In the genomic region with DNA sequence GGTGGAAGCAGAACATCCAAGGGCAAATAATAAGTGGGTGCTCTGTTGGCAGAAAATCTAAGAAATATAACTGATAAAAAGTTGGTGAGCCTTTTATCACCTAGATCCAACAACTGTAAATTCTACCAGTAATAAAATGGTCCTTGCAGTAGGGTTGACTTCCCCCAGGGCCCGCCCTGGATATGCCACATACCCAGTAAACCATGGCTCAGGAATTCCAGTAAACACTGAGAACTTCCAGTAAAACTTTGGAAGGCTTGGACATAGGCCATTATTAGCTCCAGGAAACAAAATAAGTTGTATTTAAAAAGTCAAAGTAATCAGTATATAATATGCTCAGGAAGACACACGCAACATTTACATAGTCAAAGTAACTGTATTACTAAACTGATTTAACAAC, we compare ENCODE assay signal across 21 cellular contexts.
"Had no signal": no experiment of that assay in that cellular context is flagged by ENCODE, and none has a peak within 500 bp of the region (broad histone marks: within the 10 kb centered on the region; RNA-seq: fewer than 3 reads in every experiment).

No MANE protein-coding gene starts in this region.

- H3K9me3 Mint-ChIP-seq: dendritic cell treated with granulocyte-macrophage colony-stimulating factor and Interleukin-4, amounts not matched to agents 40 ng/mL and 50 ng/mL, for 4 days; effector memory CD8-positive, alpha-beta T cell; endodermal cell had no signal

- DNase-seq: colonic mucosa; cortex of kidney; effector CD8-positive, alpha-beta T cell; effector memory CD8-positive, alpha-beta T cell; endodermal cell; erythroblast; esophagus squamous epithelium; foreskin keratinocyte; heart right ventricle; hippocampal formation; left cardiac atrium; left lung; left ventricle myocardium superior; lower lobe of right lung; mesendoderm; midbrain; naive thymus-derived CD4-positive, alpha-beta T cell had no signal

- H3K9me3 ChIP-seq: colonic mucosa, esophagus squamous epithelium, gastroesophageal sphincter, left lung, lower lobe of right lung had no signal

- H3K27me3 ChIP-seq: colonic mucosa, esophagus squamous epithelium, foreskin keratinocyte, gastroesophageal sphincter, heart right ventricle, left lung had no signal

- H3K27ac Mint-ChIP-seq: dendritic cell treated with granulocyte-macrophage colony-stimulating factor and Interleukin-4, amounts not matched to agents 40 ng/mL and 50 ng/mL, for 4 days; effector memory CD8-positive, alpha-beta T cell; endodermal cell; naive thymus-derived CD4-positive, alpha-beta T cell had no signal

- H3K4me3 Mint-ChIP-seq: dendritic cell treated with granulocyte-macrophage colony-stimulating factor and Interleukin-4, amounts not matched to agents 40 ng/mL and 50 ng/mL, for 4 days; effector memory CD8-positive, alpha-beta T cell; endodermal cell; naive thymus-derived CD4-positive, alpha-beta T cell had no signal

- H3K4me1 ChIP-seq: colonic mucosa, esophagus squamous epithelium, foreskin keratinocyte, gastroesophageal sphincter, heart right ventricle, left lung, lower lobe of right lung had no signal

- H3K27ac ChIP-seq: colonic mucosa, epithelial cell of prostate, esophagus squamous epithelium, foreskin keratinocyte, gastroesophageal sphincter, heart right ventricle, left lung, lower lobe of right lung had no signal

- H3K27me3 Mint-ChIP-seq: dendritic cell treated with granulocyte-macrophage colony-stimulating factor and Interleukin-4, amounts not matched to agents 40 ng/mL and 50 ng/mL, for 4 days; effector memory CD8-positive, alpha-beta T cell; naive thymus-derived CD4-positive, alpha-beta T cell had no signal

- H3K36me3 ChIP-seq: colonic mucosa, esophagus squamous epithelium, gastroesophageal sphincter, heart right ventricle, left lung, lower lobe of right lung had no signal

- ATAC-seq: effector memory CD8-positive, alpha-beta T cell; esophagus mucosa; foreskin keratinocyte; gastroesophageal sphincter; heart right ventricle; left cardiac atrium; left lung; left ventricle myocardium superior; lower lobe of right lung; naive thymus-derived CD4-positive, alpha-beta T cell had no signal

- H3K36me3 Mint-ChIP-seq: naive thymus-derived CD4-positive, alpha-beta T cell had no signal

- H3K4me3 ChIP-seq: colonic mucosa, esophagus squamous epithelium, gastroesophageal sphincter, heart right ventricle, left lung, lower lobe of right lung had no signal
